In the genomic region with DNA sequence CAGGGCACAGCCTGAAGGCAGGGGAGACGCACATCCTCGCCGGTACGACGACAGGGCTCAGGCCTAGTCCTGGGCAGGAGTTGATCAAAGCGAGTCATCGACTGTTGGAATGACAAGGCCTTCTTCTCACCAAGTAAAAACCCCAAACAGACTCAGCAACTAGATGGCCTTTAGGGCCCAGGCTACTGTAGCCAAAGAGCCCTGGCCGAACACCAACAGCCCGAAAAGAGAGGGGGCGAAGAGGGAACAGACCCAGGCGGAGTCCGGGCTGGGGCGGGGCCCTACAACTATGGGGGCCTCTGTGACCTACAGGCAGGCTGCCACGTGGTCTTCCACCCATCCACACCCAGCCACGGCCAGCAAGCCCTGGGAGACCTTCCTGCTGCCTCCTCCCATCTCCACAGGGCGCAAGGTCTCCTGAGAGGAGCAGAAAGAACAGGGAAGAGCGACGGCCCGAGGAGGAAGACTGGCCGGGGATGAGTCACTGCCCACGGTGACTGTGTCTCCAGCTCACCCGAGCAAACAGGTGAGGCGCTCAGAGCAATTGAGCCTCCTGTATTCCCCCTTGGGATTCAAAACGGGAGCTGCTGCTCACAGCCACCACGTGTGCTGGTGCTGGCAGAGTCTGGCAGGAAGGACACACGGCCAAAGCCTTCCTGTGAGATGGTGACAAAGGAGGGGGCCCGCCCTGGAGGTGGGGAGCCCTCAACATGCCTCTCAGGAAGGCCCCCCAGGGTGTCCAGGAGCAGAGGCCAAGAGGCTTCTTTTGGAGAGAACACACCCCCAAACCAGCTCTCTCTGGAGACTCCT, we compare ENCODE assay signal across 9 cellular contexts. TPM values are rescaled to one million over a fixed set of nuclear protein-coding genes. Genes with fewer than 3 reads are reported as not detected.
A peak's percentile ranks its signal among the peaks of the same experiment; 100 is the strongest.
DNase-seq lines count a peak whose midpoint lies in the region; ATAC-seq, FAIRE-seq and TF ChIP-seq lines count a peak whose summit lies in the region.
"Had no signal": no experiment of that assay in that cellular context is flagged by ENCODE, and none has a peak within 500 bp of the region (broad histone marks: within the 10 kb centered on the region; RNA-seq: fewer than 3 reads in every experiment).

No MANE protein-coding gene starts in this region.

- ATAC-seq in GM18505 (IDR thresholded peaks at IDR 0.05; ENCODE audit: unreplicated experiment) (no peak), HG02623 (IDR thresholded peaks at IDR 0.05; ENCODE audit: unreplicated experiment) (no peak), HG03095 (IDR thresholded peaks at IDR 0.05; ENCODE audit: unreplicated experiment) (no peak)

- H3K9me3 ChIP-seq in ascending aorta = no peaks in the 10 kb centered on the region
- H3K9me3 ChIP-seq in kidney (ENCODE audit: control insufficient read depth in 1 of 2, low read length in 2 of 2) = no peaks in the 10 kb centered on the region

- FAIRE-seq in kidney (lab: Jason Lieb, UNC) = no peak
- FAIRE-seq: G401.6 had no signal

- peaks cover 82 to 89% of the 10 kb centered on the region in 2 donors for H3K36me3 ChIP-seq in ascending aorta
- peaks cover 68 to 88% of the 10 kb centered on the region in 2 donors for H3K36me3 ChIP-seq in kidney (ENCODE audit: control insufficient read depth in 1 of 2, insufficient read depth in 2 of 2, low read length in 2 of 2)

- peak overlapping the region; percentile 65 for H3K27ac Mint-ChIP-seq in activated naive CD4-positive, alpha-beta T cell treated with anti-CD3 and anti-CD28 coated beads, Interleukin-2, amount 10 ng/mL, durations not matched to agents 7 days and 5 days

- no peak for TF ChIP-seq POLR2A in GM18505 (IDR thresholded peaks at IDR 0.05; ENCODE audit: borderline replicate concordance, extremely low read depth, insufficient read depth, insufficient read length)

- H3K4me1 Mint-ChIP-seq in activated naive CD4-positive, alpha-beta T cell treated with anti-CD3 and anti-CD28 coated beads, Interleukin-2, amount 10 ng/mL, durations not matched to agents 7 days and 5 days = peaks cover 14% of the 10 kb centered on the region

- H3K27me3 ChIP-seq in ascending aorta = no peaks in the 10 kb centered on the region

- CTCF ChIA-PET in activated naive CD4-positive, alpha-beta T cell treated with anti-CD3 and anti-CD28 coated beads, Interleukin-2, amount 10 ng/mL, durations not matched to agents 7 days and 5 days (lab: Charles Lee) = interaction anchor here (1.2 to 1.5 kb wide), 3 partner anchors 71 to 104 kb away, joined by 3 read pairs; a partner anchor contains a TSS

- peak overlapping the region in 1 of 2 donors; percentile 34 for H3K9ac ChIP-seq in kidney (ENCODE audit: low read length in 2 of 2)

- H3K27me3 Mint-ChIP-seq in activated naive CD4-positive, alpha-beta T cell treated with anti-CD3 and anti-CD28 coated beads, Interleukin-2, amount 10 ng/mL, durations not matched to agents 7 days and 5 days = no peaks in the 10 kb centered on the region

- no peaks in the 10 kb centered on the region for H3K9me3 Mint-ChIP-seq in activated naive CD4-positive, alpha-beta T cell treated with anti-CD3 and anti-CD28 coated beads, Interleukin-2, amount 10 ng/mL, durations not matched to agents 7 days and 5 days

- DNase-seq in activated naive CD4-positive, alpha-beta T cell treated with anti-CD3 and anti-CD28 coated beads, Interleukin-2, amount 10 ng/mL, durations not matched to agents 7 days and 5 days = no peak
- DNase-seq in activated naive CD4-positive, alpha-beta T cell (lab: John Stamatoyannopoulos, UW) = no peak
- DNase-seq in ascending aorta (ENCODE audit: low spot score in 2 of 2) (no peak), kidney (peak; percentile 81), ureter (ENCODE audit: low spot score) (peak; percentile 50)

- peak overlapping the region; percentile 35 to 58 for H3K27ac ChIP-seq in ascending aorta
- H3K27ac ChIP-seq in kidney (ENCODE audit: low read depth in 2 of 2, low read length in 2 of 2) = peak overlapping the region; percentile 32 to 60

- TF ChIP-seq CTCF in ascending aorta (IDR thresholded peaks at IDR 0.05) (no peak), kidney (IDR thresholded peaks at IDR 0.05; ENCODE audit: borderline replicate concordance, extremely low read depth, insufficient read depth) (no peak)

- intact Hi-C loops in ascending aorta (cut with DNase I) (no loop called here), kidney (cut with DNase I) (no loop called here)

- H3K4me1 ChIP-seq in ascending aorta (peaks cover 16 to 28% of the 10 kb centered on the region in 2 donors), kidney (ENCODE audit: control insufficient read depth in 1 of 2, insufficient read depth in 1 of 2, low read depth in 1 of 2, low read length in 2 of 2) (peaks cover 17 to 30% of the 10 kb centered on the region in 2 donors)

- H3K4me3 ChIP-seq in ascending aorta (no peak overlapping the region), kidney (ENCODE audit: low read length in 2 of 2) (no peak overlapping the region)

- no peak overlapping the region for H3K4me3 Mint-ChIP-seq in activated naive CD4-positive, alpha-beta T cell treated with anti-CD3 and anti-CD28 coated beads, Interleukin-2, amount 10 ng/mL, durations not matched to agents 7 days and 5 days

- H3K36me3 Mint-ChIP-seq in activated naive CD4-positive, alpha-beta T cell treated with anti-CD3 and anti-CD28 coated beads, Interleukin-2, amount 10 ng/mL, durations not matched to agents 7 days and 5 days = peaks cover 54% of the 10 kb centered on the region

RNA-seq across cellular contexts. Expression of a gene that starts 17.7 kb away (rescaled TPM):
- total RNA-seq in ascending aorta (253 TPM), kidney (85.7 TPM), ureter (44.2 TPM)
- polyA plus RNA-seq in kidney (ENCODE audit: insufficient read depth, low read depth, low replicate concordance) = 28.8 TPM

RNA-seq across cellular contexts. Expression of a gene that starts 26.9 kb away (rescaled TPM):
- total RNA-seq in ascending aorta (86.8 TPM), kidney (160 TPM), ureter (170 TPM)
- 69.7 TPM for polyA plus RNA-seq in kidney (ENCODE audit: insufficient read depth, low read depth, low replicate concordance)

RNA-seq across cellular contexts. Expression of a gene that starts 33.9 kb away (rescaled TPM):
- total RNA-seq in ascending aorta (12.8 TPM), kidney (79.4 TPM), ureter (108 TPM)
- 46.7 TPM for polyA plus RNA-seq in kidney (ENCODE audit: insufficient read depth, low read depth, low replicate concordance)

Comparison
In these comparisons a context has a peak if more than half of its experiments do, and no peak if none do; other contexts are left out.
1. DNase-seq: peak in kidney (single experiment) and ureter (single experiment); none in activated naive CD4-positive, alpha-beta T cell treated with anti-CD3 and anti-CD28 coated beads, Interleukin-2, amount 10 ng/mL, durations not matched to agents 7 days and 5 days (single experiment), activated naive CD4-positive, alpha-beta T cell (0 of 4) and ascending aorta (0 of 2).